ENCODE assay signal across 1 cellular context in the genomic region with DNA sequence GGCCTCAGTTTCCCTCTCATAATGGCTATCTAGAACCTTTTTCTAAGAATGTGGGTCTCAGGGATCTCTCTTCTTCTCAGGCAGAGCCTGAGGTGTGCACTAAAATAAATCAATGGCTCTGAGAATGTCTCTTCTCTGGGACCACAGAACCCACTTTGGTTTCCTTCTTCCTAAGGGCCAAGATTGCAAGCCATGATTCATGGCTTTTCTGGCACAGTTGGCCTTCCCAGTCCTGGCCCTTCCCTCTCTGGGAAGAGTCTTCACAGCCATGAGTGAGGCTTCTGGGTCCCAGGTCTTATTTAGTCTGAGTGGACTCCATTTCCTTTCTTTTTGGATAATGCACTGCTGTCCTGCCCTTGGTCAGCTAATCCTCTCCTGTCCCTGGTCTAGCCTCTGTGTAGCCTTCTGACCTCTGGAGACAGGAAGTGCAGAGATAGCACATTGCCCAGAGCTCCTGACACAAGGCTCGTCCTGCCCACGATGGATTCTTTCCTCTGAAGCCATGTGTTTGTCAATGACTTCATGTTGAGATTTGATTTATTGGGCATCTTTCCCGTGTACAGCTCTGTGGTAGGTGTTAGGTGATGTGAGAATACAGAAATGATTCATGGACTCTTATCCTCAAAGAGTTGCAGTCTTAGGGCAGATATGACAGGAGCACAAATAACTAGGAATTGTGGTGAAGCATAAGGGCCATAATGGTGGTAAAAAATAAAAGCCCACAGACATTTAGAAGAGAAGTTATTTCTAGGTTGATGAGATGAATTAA.
TF ChIP-seq lines count a peak whose summit lies in the region.

No MANE protein-coding gene starts in this region.

TF ChIP-seq in neural cell, 6 proteins besides CTCF, POLR2A, EP300 and RAD21 (continued from another document):
- TF ChIP-seq REST (IDR thresholded peaks at IDR 0.05; ENCODE audit: borderline replicate concordance) (no peak), POLR2AphosphoS5 (IDR thresholded peaks at IDR 0.05) (no peak), TAF1 (IDR thresholded peaks at IDR 0.05; ENCODE audit: low read depth) (no peak)
